ENCODE assay signal across 21 cellular contexts in the genomic region with DNA sequence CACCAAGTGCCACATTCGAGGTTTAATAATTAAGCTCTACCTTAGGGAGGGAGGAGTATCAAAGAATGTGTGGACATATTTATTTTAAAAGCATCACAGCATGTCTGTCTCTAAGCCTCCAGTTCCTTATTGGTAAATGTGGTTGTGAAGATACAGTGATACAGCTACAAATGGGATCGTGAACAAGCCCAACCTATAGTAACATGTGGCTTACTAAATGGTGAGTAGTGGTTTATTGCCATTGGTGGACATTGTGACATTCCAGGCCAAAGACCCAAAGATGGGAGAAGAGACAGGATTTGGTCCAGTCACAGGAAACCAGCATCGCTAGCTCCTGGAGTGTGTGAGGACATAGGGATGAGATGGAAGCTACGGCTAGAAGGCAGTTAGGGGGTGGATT. TPM values are rescaled to one million over a fixed set of nuclear protein-coding genes. Genes with fewer than 3 reads are reported as not detected.
A peak's percentile ranks its signal among the peaks of the same experiment; 100 is the strongest.
DNase-seq lines count a peak whose midpoint lies in the region; ATAC-seq and TF ChIP-seq lines count a peak whose summit lies in the region.
"Had no signal": no experiment of that assay in that cellular context is flagged by ENCODE, and none has a peak within 500 bp of the region (broad histone marks: within the 10 kb centered on the region; RNA-seq: fewer than 3 reads in every experiment).

No MANE protein-coding gene starts in this region.

- no peak overlapping the region for H3K27ac ChIP-seq in coronary artery
- H3K27ac ChIP-seq: BLaER1 had no signal

- H3K27ac Mint-ChIP-seq in endothelial cell (ENCODE audit: unreplicated experiment) (no peak overlapping the region), osteocyte (ENCODE audit: unreplicated experiment) (no peak overlapping the region)
- H3K27ac Mint-ChIP-seq: CD4-positive, alpha-beta memory T cell; CD4-positive, CD25-positive, alpha-beta regulatory T cell; CD8-positive, alpha-beta memory T cell had no signal

- TF ChIP-seq CTCF in coronary artery (IDR thresholded peaks at IDR 0.05) (no peak), endothelial cell (IDR thresholded peaks at IDR 0.05; ENCODE audit: unreplicated experiment) (no peak), osteocyte (IDR thresholded peaks at IDR 0.05) (no peak)

- ATAC-seq in HG03280 (IDR thresholded peaks at IDR 0.05; ENCODE audit: unreplicated experiment), result no peak

- DNase-seq in coronary artery (ENCODE audit: low spot score) (peak; percentile 1), endothelial cell (ENCODE audit: low spot score) (no peak), osteocyte (ENCODE audit: extremely low spot score, unreplicated experiment) (peak; percentile 36), DMS79 treated with DMSO at 0.1 percent for 48 hours (lab: John Stamatoyannopoulos, UW) (no peak), GM19240 (ENCODE audit: insufficient read length, low spot score) (no peak)
- DNase-seq: 8988T; ACHN; BE2C; C1 segment of cervical spinal cord; CD4-positive, alpha-beta memory T cell; CD4-positive, CD25-positive, alpha-beta regulatory T cell; CD8-positive, alpha-beta memory T cell; COR-L47; DMS 273 treated with DMSO at 0.1 percent for 48 hours; DMS153; DMS53; DMS79; GF-D8 had no signal

- H3K27me3 Mint-ChIP-seq in endothelial cell (ENCODE audit: unreplicated experiment) (no peaks in the 10 kb centered on the region), osteocyte (ENCODE audit: unreplicated experiment) (no peaks in the 10 kb centered on the region)
- H3K27me3 Mint-ChIP-seq: CD4-positive, alpha-beta memory T cell; CD4-positive, CD25-positive, alpha-beta regulatory T cell; CD8-positive, alpha-beta memory T cell had no signal

- H3K4me3 ChIP-seq in coronary artery, result no peak overlapping the region
- H3K4me3 ChIP-seq: BLaER1 had no signal

- peak overlapping the region; percentile 53 for H3K4me3 Mint-ChIP-seq in endothelial cell (ENCODE audit: unreplicated experiment)
- H3K4me3 Mint-ChIP-seq in osteocyte (ENCODE audit: unreplicated experiment), result no peak overlapping the region
- H3K4me3 Mint-ChIP-seq: CD14-positive monocyte; CD4-positive, alpha-beta memory T cell; CD4-positive, CD25-positive, alpha-beta regulatory T cell; CD8-positive, alpha-beta memory T cell had no signal

- H3K36me3 Mint-ChIP-seq in endothelial cell (ENCODE audit: low read depth, unreplicated experiment) (peaks cover 14% of the 10 kb centered on the region), osteocyte (ENCODE audit: unreplicated experiment) (peaks cover 2% of the 10 kb centered on the region)
- H3K36me3 Mint-ChIP-seq: CD14-positive monocyte; CD4-positive, CD25-positive, alpha-beta regulatory T cell had no signal

- H3K4me1 Mint-ChIP-seq in endothelial cell (ENCODE audit: unreplicated experiment) (no peaks in the 10 kb centered on the region), osteocyte (ENCODE audit: unreplicated experiment) (no peaks in the 10 kb centered on the region)
- H3K4me1 Mint-ChIP-seq: CD4-positive, CD25-positive, alpha-beta regulatory T cell; CD8-positive, alpha-beta memory T cell had no signal

- H3K9me3 Mint-ChIP-seq in endothelial cell (ENCODE audit: unreplicated experiment), result no peaks in the 10 kb centered on the region
- peaks cover 11% of the 10 kb centered on the region for H3K9me3 Mint-ChIP-seq in osteocyte (ENCODE audit: unreplicated experiment)

RNA-seq across cellular contexts. Expression of gene IQCK, which starts 51.2 kb away (rescaled TPM):
- total RNA-seq in endothelial cell (ENCODE audit: unreplicated experiment) (18.6 TPM), osteocyte (5.3 and 5.8 TPM in 2 replicates)

RNA-seq across cellular contexts. Expression of gene KNOP1, which starts 51.2 kb away (rescaled TPM):
- total RNA-seq in endothelial cell (ENCODE audit: unreplicated experiment) (36.6 TPM), osteocyte (24.0 and 24.2 TPM in 2 replicates)

Comparison
In these comparisons a context has a peak if more than half of its experiments do, and no peak if none do; other contexts are left out.
1. DNase-seq: peak in coronary artery (single experiment) and osteocyte (single experiment); none in endothelial cell (single experiment), DMS79 treated with DMSO at 0.1 percent for 48 hours (single experiment) and GM19240 (single experiment).